8 cellular contexts compared by ENCODE assay signal in the genomic region with DNA sequence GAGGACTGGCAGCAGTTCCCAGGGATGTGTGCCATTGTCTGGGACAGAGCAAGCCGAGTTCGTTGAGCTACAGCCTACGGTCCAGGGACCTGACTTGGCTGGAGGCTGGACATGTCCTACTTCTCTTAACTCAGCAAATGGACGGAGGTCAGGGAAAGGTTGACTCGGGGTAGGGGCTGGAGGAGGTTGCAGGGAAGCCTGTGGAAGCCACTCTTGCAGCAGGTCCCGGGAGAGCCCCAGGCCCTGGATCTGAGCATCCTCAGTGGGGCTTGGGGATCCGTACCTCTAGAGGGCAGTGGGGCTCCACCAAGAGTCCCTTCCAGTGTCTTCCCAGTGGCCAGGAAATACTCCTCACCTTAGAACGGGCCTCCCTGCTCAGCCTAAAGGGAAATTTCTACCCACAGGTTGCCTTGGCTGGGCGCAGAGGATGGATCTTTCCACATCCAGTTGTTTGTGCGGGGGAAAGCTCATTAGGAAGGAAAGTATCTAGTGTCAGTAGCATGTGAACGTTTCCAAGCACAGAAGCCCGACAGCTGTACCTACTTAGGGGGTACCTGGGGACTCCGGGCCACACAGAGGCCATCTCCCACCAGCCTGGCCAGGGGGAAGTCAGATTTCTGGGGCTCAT.
DNase-seq lines count a peak whose midpoint lies in the region; ATAC-seq, FAIRE-seq and TF ChIP-seq lines count a peak whose summit lies in the region.

No MANE protein-coding gene starts in this region.

- CTCF ChIA-PET in AG04449 (lab: Yijun Ruan, JAX) = interaction anchor here (0.6 to 13.3 kb wide), 33 partner anchors 8 to 646 kb away, joined by 3 to 206 read pairs (median 5); no protein-coding TSS in a partner anchor

- H3K4me3 ChIP-seq in AG04449 (ENCODE audit: low read depth, low read length) = no peak overlapping the region

- ATAC-seq in left lobe of liver (peak; percentile 98), GM21360 (IDR thresholded peaks at IDR 0.05; ENCODE audit: unreplicated experiment) (no peak)

- FAIRE-seq in GM18507 (lab: Jason Lieb, UNC) = peak; percentile 70

- TF ChIP-seq CTCF in AG04449 (IDR thresholded peaks at IDR 0.05; ENCODE audit: insufficient read depth, low read length, missing control alignments) = peak; percentile 90

- no peak for DNase-seq in AG04449 (ENCODE audit: low read depth, low spot score)
- peak; percentile 63 for DNase-seq in GM18507 (ENCODE audit: extremely low spot score, insufficient read length, low read depth)
- DNase-seq in NCI-H2029 (lab: John Stamatoyannopoulos, UW) = peak; percentile 15
- peak; percentile 44 for DNase-seq in activated CD4-positive, alpha-beta T cell treated with anti-CD3 and anti-CD28 coated beads for 1 hour
- DNase-seq in cerebellar cortex (ENCODE audit: low spot score) = peak; percentile 83
- DNase-seq in left lobe of liver (ENCODE audit: low spot score) = peak; percentile 65
- DNase-seq in stimulated activated CD4-positive, alpha-beta T cell treated with anti-CD3 and anti-CD28 coated beads, Interleukin-4, amount 100 ng/mL, for 4 hours = peak; percentile 39 to 55

- POLR2A ChIA-PET in AG04449 (lab: Yijun Ruan, JAX) = interaction anchor here (0.6 kb wide), 1 partner anchor 243 kb away, joined by 3 read pairs; no protein-coding TSS in a partner anchor
